ENCODE assay signal across 10 cellular contexts in genomic region chr20:40706977-40707582, GRCh38. TPM values are rescaled to one million over a fixed set of nuclear protein-coding genes. Genes with fewer than 3 reads are reported as not detected.
DNase-seq lines count a peak whose midpoint lies in the region; ATAC-seq and TF ChIP-seq lines count a peak whose summit lies in the region.
"Had no signal": no experiment of that assay in that cellular context is flagged by ENCODE, and none has a peak within 500 bp of the region (broad histone marks: within the 10 kb centered on the region; RNA-seq: fewer than 3 reads in every experiment).

No MANE protein-coding gene starts in this region.

- no peak overlapping the region for H3K4me2 ChIP-seq in mammary epithelial cell (ENCODE audit: insufficient read depth, low read depth, low read length)

- intact Hi-C loops in mammary epithelial cell (cut with micrococcal nuclease): no loop called here
- intact Hi-C loops in Right ventricle myocardium superior (cut with DNase I): no loop called here

- no peak overlapping the region for H3K27ac ChIP-seq in mammary epithelial cell (ENCODE audit: insufficient read depth, low read depth, low read length)

- H3K4me3 ChIP-seq in GM12865 (ENCODE audit: low read depth, low read length): no peak overlapping the region
- H3K4me3 ChIP-seq in astrocyte of the cerebellum (ENCODE audit: low read depth, low read length): no peak overlapping the region
- no peak overlapping the region for H3K4me3 ChIP-seq in mammary epithelial cell (replicated peaks in 1 of 3; ENCODE audit: insufficient read depth in 1 of 3, low read depth in 2 of 3, low read length in 3 of 3)

- H3K9me3 Mint-ChIP-seq in nephron progenitor cell: peaks cover 5% of the 10 kb centered on the region

- H3K36me3 Mint-ChIP-seq in nephron progenitor cell (ENCODE audit: low read depth): no peaks in the 10 kb centered on the region

- peaks cover 52% of the 10 kb centered on the region for H3K4me1 Mint-ChIP-seq in nephron progenitor cell
- H3K4me1 Mint-ChIP-seq: activated CD4-positive, alpha-beta T cell treated with anti-CD3 and anti-CD28 coated beads, Interleukin-2, amount 10 ng/mL, durations not matched to agents 7 days and 5 days had no signal

- peaks cover 5% of the 10 kb centered on the region for H3K27me3 Mint-ChIP-seq in nephron progenitor cell (ENCODE audit: low read depth, poor library complexity)

- CTCF ChIA-PET in mammary epithelial cell (lab: Charles Lee; ENCODE audit: low non-redundant PET): no interaction called here

- H3K4me1 ChIP-seq in mammary epithelial cell (ENCODE audit: insufficient read depth, low read length): no peaks in the 10 kb centered on the region

- H3K4me3 Mint-ChIP-seq in nephron progenitor cell: no peak overlapping the region
- H3K4me3 Mint-ChIP-seq: activated CD4-positive, alpha-beta T cell treated with anti-CD3 and anti-CD28 coated beads, Interleukin-2, amount 10 ng/mL, durations not matched to agents 7 days and 5 days had no signal

- H3K9ac ChIP-seq in mammary epithelial cell (ENCODE audit: insufficient read depth, low read length): no peak overlapping the region

- H3K9me3 ChIP-seq in mammary epithelial cell (replicated peaks; ENCODE audit: insufficient read depth, low read length): no peaks in the 10 kb centered on the region

- no peaks in the 10 kb centered on the region for H4K20me1 ChIP-seq in mammary epithelial cell (ENCODE audit: insufficient read depth, low read length)

- whole genome bisulfite sequencing in mammary epithelial cell (ENCODE audit: low coverage, missing lambda C conversion rate): 81% methylated on average over 3 of the region's 3 CpGs

- no TSS peak for BruUV-seq in mammary epithelial cell (replicated peaks; lab: Mats Ljungman, UMichigan)

- H3K79me2 ChIP-seq in mammary epithelial cell (ENCODE audit: insufficient read depth, low read length): no peaks in the 10 kb centered on the region

- in situ Hi-C loops in astrocyte of the cerebellum (cut with HindIII; ENCODE audit: low sequenced_read_pairs): no loop called here
- in situ Hi-C loops in mammary epithelial cell (cut with MboI; ENCODE audit: low sequenced_read_pairs in 2 of 2): no loop called here

- peaks cover 4% of the 10 kb centered on the region for H3K27me3 ChIP-seq in mammary epithelial cell (ENCODE audit: insufficient read depth, low read length)

- no peak overlapping the region for H2AFZ ChIP-seq in mammary epithelial cell (ENCODE audit: low read depth, low read length)

- dilution Hi-C loops in mammary epithelial cell (cut with HindIII; ENCODE audit: low sequenced_read_pairs): no loop called here

- DNase-seq in GM12865 (ENCODE audit: low read depth): peak; percentile 38
- DNase-seq in HT1080 (ENCODE audit: low read depth): peak; percentile 26
- DNase-seq in astrocyte of the cerebellum (ENCODE audit: low read depth): no peak
- DNase-seq in nephron progenitor cell: peak; percentile 25
- no peak for DNase-seq in mammary epithelial cell
- no peak for DNase-seq in Right ventricle myocardium superior
- DNase-seq in activated CD4-positive, alpha-beta T cell treated with anti-CD3 and anti-CD28 coated beads, Interleukin-2, amount 50 U/mL, for 1 hour: no peak
- DNase-seq: activated CD4-positive, alpha-beta T cell treated with anti-CD3 and anti-CD28 coated beads, Interleukin-2, amount 10 ng/mL, durations not matched to agents 7 days and 5 days; stimulated activated naive CD8-positive, alpha-beta T cell treated with anti-CD3 and anti-CD28 coated beads, Interleukin-15, Interleukin-2, amounts not matched to agents 100 U/mL and 50 U/mL, for 24 hours had no signal

- H3K36me3 ChIP-seq in mammary epithelial cell (ENCODE audit: insufficient read depth, low read length): no peaks in the 10 kb centered on the region

- no peak overlapping the region for H3K27ac Mint-ChIP-seq in nephron progenitor cell
- H3K27ac Mint-ChIP-seq: activated CD4-positive, alpha-beta T cell treated with anti-CD3 and anti-CD28 coated beads, Interleukin-2, amount 10 ng/mL, durations not matched to agents 7 days and 5 days had no signal

- no peak for ATAC-seq in Right ventricle myocardium superior (ENCODE audit: poor library complexity)
- ATAC-seq in HG03565 (IDR thresholded peaks at IDR 0.05; ENCODE audit: unreplicated experiment): no peak
- ATAC-seq: stimulated activated naive CD8-positive, alpha-beta T cell treated with anti-CD3 and anti-CD28 coated beads, Interleukin-15, Interleukin-2, amounts not matched to agents 100 U/mL and 50 U/mL, for 24 hours had no signal

- TF ChIP-seq CTCF in GM12865 (IDR thresholded peaks at IDR 0.05; ENCODE audit: insufficient read depth, low read depth, low read length, missing control alignments): peak; percentile 4
- TF ChIP-seq CTCF in astrocyte of the cerebellum (IDR thresholded peaks at IDR 0.05; ENCODE audit: low read depth, low read length, missing control alignments): peak; percentile 34
- peak; percentile 32 for TF ChIP-seq CTCF in nephron progenitor cell (IDR thresholded peaks at IDR 0.05)
- no peak for TF ChIP-seq CTCF in mammary epithelial cell (conservative IDR thresholded peaks at IDR 0.05 in 1 of 2, IDR thresholded peaks at IDR 0.05 in 1 of 2; ENCODE audit: extremely low read depth in 1 of 2, insufficient read depth in 1 of 2, low read depth in 1 of 2, low read length in 2 of 2)

RNA-seq across cellular contexts. Expression of gene MAFB, which starts 18.0 kb away (rescaled TPM):
- 0.19 TPM in 1 of 2 replicates, not detected in the other for total RNA-seq in HT1080 (2014; rRNA removed; shearing (Covaris generic))
- 0.76 and 0.95 TPM in 2 replicates for polyA plus RNA-seq in HT1080 (2015; cell fraction: cytosol; rRNA removed)
- polyA plus RNA-seq in HT1080 (2015; cell fraction: nucleus; rRNA removed): 0.86 and 1.1 TPM in 2 replicates
- 1 to 10 TPM in 1 of 2 donors, under 1 TPM in 1; 0.47 to 6.5 TPM for total RNA-seq in mammary epithelial cell
- polyA plus RNA-seq in mammary epithelial cell: 0.16 TPM
- polyA minus RNA-seq in mammary epithelial cell: not detected
- total RNA-seq in Right ventricle myocardium superior: 14.7 TPM
- total RNA-seq: activated CD4-positive, alpha-beta T cell treated with anti-CD3 and anti-CD28 coated beads, Interleukin-2, amount 10 ng/mL, durations not matched to agents 7 days and 5 days had no signal

Comparison
In these comparisons a context has a peak if more than half of its experiments do, and no peak if none do; other contexts are left out.
1. DNase-seq: peak in GM12865 (single experiment), HT1080 (single experiment) and nephron progenitor cell (single experiment); none in astrocyte of the cerebellum (single experiment), mammary epithelial cell (single experiment), Right ventricle myocardium superior (single experiment) and activated CD4-positive, alpha-beta T cell treated with anti-CD3 and anti-CD28 coated beads, Interleukin-2, amount 50 U/mL, for 1 hour (single experiment).
2. CTCF ChIP-seq: peak in GM12865 (single experiment), astrocyte of the cerebellum (single experiment) and nephron progenitor cell (single experiment); none in mammary epithelial cell (0 of 2).